Comparison of ENCODE assay signal across 8 cellular contexts in genomic region chr1:166164995-166165660, GRCh38. TPM values are rescaled to one million over a fixed set of nuclear protein-coding genes. Genes with fewer than 3 reads are reported as not detected.
DNase-seq lines count a peak whose midpoint lies in the region; ATAC-seq and TF ChIP-seq lines count a peak whose summit lies in the region.

No MANE protein-coding gene starts in this region.

- H3K36me3 ChIP-seq in gastroesophageal sphincter (no peaks in the 10 kb centered on the region), neural progenitor cell (no peaks in the 10 kb centered on the region), Karpas-422 (ENCODE audit: insufficient read depth, low read length) (no peaks in the 10 kb centered on the region)

- TF ChIP-seq POLR2A in gastroesophageal sphincter (IDR thresholded peaks at IDR 0.05), result no peak

- TF ChIP-seq CTCF in gastroesophageal sphincter (IDR thresholded peaks at IDR 0.05) (peak in 3 of 4 experiments; percentile 36 to 67 (median 56)), neural progenitor cell (IDR thresholded peaks at IDR 0.05) (peak; percentile 70)

- H3K4me1 Mint-ChIP-seq in neural progenitor cell, result peaks cover 9% of the 10 kb centered on the region

- no peak overlapping the region for H3K9ac ChIP-seq in neural progenitor cell
- H3K9ac ChIP-seq in Karpas-422 (ENCODE audit: low read length), result no peak overlapping the region

- H3K9me3 ChIP-seq in gastroesophageal sphincter, result no peaks in the 10 kb centered on the region
- no peaks in the 10 kb centered on the region for H3K9me3 ChIP-seq in neural progenitor cell (ENCODE audit: low read depth)
- no peaks in the 10 kb centered on the region for H3K9me3 ChIP-seq in Karpas-422 (ENCODE audit: low read length)

- peak; percentile 18 for DNase-seq in activated T-cell treated with anti-CD3 and anti-CD28 coated beads, Interleukin-2, amount 50 U/mL, for 1 hour
- DNase-seq in activated T-cell treated with anti-CD3 and anti-CD28 coated beads for 4 hours (no peak), neural progenitor cell (ENCODE audit: low spot score) (peak; percentile 89), Karpas-422 (no peak), MV-4-11 (lab: John Stamatoyannopoulos, UW) (no peak)
- peak in 2 of 3 experiments; percentile 5 to 7 for DNase-seq in activated CD8-positive, alpha-beta memory T cell treated with anti-CD3 and anti-CD28 coated beads for 48 hours (ENCODE audit: low read depth in 2 of 3, low spot score in 2 of 3)

- H3K79me2 ChIP-seq in neural progenitor cell (ENCODE audit: low read depth), result no peaks in the 10 kb centered on the region
- no peaks in the 10 kb centered on the region for H3K79me2 ChIP-seq in Karpas-422 (ENCODE audit: low read length)

- H3K4me2 ChIP-seq in neural progenitor cell (peak overlapping the region; percentile 69), Karpas-422 (ENCODE audit: low read depth, low read length, poor library complexity, severe bottlenecking) (no peak overlapping the region)

- H3K4me1 ChIP-seq in gastroesophageal sphincter (peaks cover 0 to 28% (median 5%) of the 10 kb centered on the region in 3 donors), neural progenitor cell (peaks cover 10% of the 10 kb centered on the region), Karpas-422 (ENCODE audit: low read length) (no peaks in the 10 kb centered on the region)

- peak; percentile 27 for ATAC-seq in HG03432 (IDR thresholded peaks at IDR 0.05; ENCODE audit: unreplicated experiment)
- peak; percentile 32 for ATAC-seq in gastroesophageal sphincter

- no peaks in the 10 kb centered on the region for H3K27me3 ChIP-seq in gastroesophageal sphincter
- peaks cover 83% of the 10 kb centered on the region for H3K27me3 ChIP-seq in neural progenitor cell
- no peaks in the 10 kb centered on the region for H3K27me3 ChIP-seq in Karpas-422 (ENCODE audit: low read length)

- H3K9me3 Mint-ChIP-seq in neural progenitor cell, result no peaks in the 10 kb centered on the region

- no peaks in the 10 kb centered on the region for H3K9me2 ChIP-seq in Karpas-422 (replicated peaks; ENCODE audit: insufficient read depth, low read length)

- no peak for TF ChIP-seq EP300 in gastroesophageal sphincter (IDR thresholded peaks at IDR 0.05)

- no peak overlapping the region for H2AFZ ChIP-seq in neural progenitor cell (replicated peaks)
- H2AFZ ChIP-seq in Karpas-422 (ENCODE audit: low read length), result no peak overlapping the region

- peak overlapping the region; percentile 87 for H3K4me3 Mint-ChIP-seq in neural progenitor cell

- H3K4me3 ChIP-seq in gastroesophageal sphincter (peak overlapping the region; percentile 17 to 85), neural progenitor cell (peak overlapping the region; percentile 65), Karpas-422 (ENCODE audit: low read length) (no peak overlapping the region)

- H4K20me1 ChIP-seq in neural progenitor cell (ENCODE audit: low read depth) (peaks cover 19% of the 10 kb centered on the region), Karpas-422 (ENCODE audit: insufficient read depth, low read depth, low read length) (no peaks in the 10 kb centered on the region)

- peak overlapping the region in 1 of 4 donors; percentile 22 for H3K27ac ChIP-seq in gastroesophageal sphincter
- no peak overlapping the region for H3K27ac ChIP-seq in neural progenitor cell
- no peak overlapping the region for H3K27ac ChIP-seq in Karpas-422 (ENCODE audit: low read length)

- H3K27me3 Mint-ChIP-seq in neural progenitor cell (ENCODE audit: insufficient read depth, low read depth), result peaks cover 58% of the 10 kb centered on the region

- H3F3A ChIP-seq in neural progenitor cell (ENCODE audit: low read depth), result peaks cover 19% of the 10 kb centered on the region

- no peak overlapping the region for H3K27ac Mint-ChIP-seq in neural progenitor cell

- 0 to 1% methylated on average over 4 to 20 of the region's 56 CpGs for WGBS in gastroesophageal sphincter (ENCODE audit: low coverage in 1 of 2), 2 donors

- no peaks in the 10 kb centered on the region for H3K36me3 Mint-ChIP-seq in neural progenitor cell

RNA-seq across cellular contexts. Expression of gene FAM78B, which starts 1.7 kb away (rescaled TPM):
- total RNA-seq in gastroesophageal sphincter, result 1 to 10 TPM in 3 of 4 donors, under 1 TPM in 1; 0.82 to 2.1 (median 1.2) TPM
- 0.43 TPM in 1 of 2 replicates, not detected in the other for total RNA-seq in neural progenitor cell (ENCODE audit: low replicate concordance)
- total RNA-seq in Karpas-422 (2014; rRNA removed; shearing (Covaris generic); ENCODE audit: low replicate concordance), result 0.15 and 0.25 TPM in 2 replicates

Comparison
In these comparisons a context has a peak if more than half of its experiments do, and no peak if none do; other contexts are left out.
1. DNase-seq: peak in activated T-cell treated with anti-CD3 and anti-CD28 coated beads, Interleukin-2, amount 50 U/mL, for 1 hour (single experiment), activated CD8-positive, alpha-beta memory T cell treated with anti-CD3 and anti-CD28 coated beads for 48 hours (2 of 3) and neural progenitor cell (single experiment); none in activated T-cell treated with anti-CD3 and anti-CD28 coated beads for 4 hours (single experiment), Karpas-422 (single experiment) and MV-4-11 (single experiment).